In the genomic region with DNA sequence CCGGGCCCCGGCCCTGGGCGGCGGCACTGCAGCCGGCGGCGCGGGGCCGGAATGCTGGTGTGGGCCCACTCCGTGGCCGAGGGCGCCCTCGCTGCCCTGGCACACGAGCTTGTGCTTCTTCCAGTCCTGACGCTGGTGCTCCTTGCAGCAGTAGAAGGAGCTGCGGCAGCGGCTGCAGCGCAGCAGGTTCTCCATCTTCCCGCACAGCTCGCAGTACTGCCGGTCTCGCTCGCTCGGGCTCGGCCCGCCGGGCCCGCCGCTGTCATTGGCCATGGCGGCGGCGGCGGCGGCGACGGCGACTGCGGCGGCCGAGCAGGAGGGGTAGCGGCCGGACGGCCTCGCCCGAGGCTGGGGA, we compare ENCODE assay signal across 8 cellular contexts. TPM values are rescaled to one million over a fixed set of nuclear protein-coding genes. Genes with fewer than 3 reads are reported as not detected.
DNase-seq lines count a peak whose midpoint lies in the region; ATAC-seq, FAIRE-seq and TF ChIP-seq lines count a peak whose summit lies in the region.

No MANE protein-coding gene starts in this region.

- peaks cover 25% of the 10 kb centered on the region for H4K20me1 ChIP-seq in OCI-LY7 (ENCODE audit: insufficient read depth, low read length)

- no peaks in the 10 kb centered on the region for H3K9me2 ChIP-seq in OCI-LY7 (ENCODE audit: insufficient read depth, low read length)

- peak; percentile 25 for DNase-seq in A172 (ENCODE audit: low spot score)
- peak; percentile 13 for DNase-seq in GM12892 (ENCODE audit: insufficient read length)
- peak; percentile 74 for DNase-seq in OCI-LY7 (ENCODE audit: low spot score)
- no peak for DNase-seq in astrocyte of the cerebellum (ENCODE audit: low read depth)
- DNase-seq in GM10266 (ENCODE audit: extremely low spot score), result no peak

- in situ Hi-C loops in astrocyte of the cerebellum (cut with HindIII; ENCODE audit: low sequenced_read_pairs), result no loop called here

- TF ChIP-seq POLR2A in GM12892 (IDR thresholded peaks at IDR 0.05; ENCODE audit: low read depth, low read length), result no peak

- ATAC-seq in HG02840 (IDR thresholded peaks at IDR 0.05; ENCODE audit: low FRiP score, unreplicated experiment), result peak; percentile 36

- intact Hi-C loops in OCI-LY7 (cut with micrococcal nuclease; ENCODE audit: unreplicated experiment), result loop anchor here (2.0 to 5.0 kb wide), 5 partner anchors 63 to 1864 kb away; a partner anchor contains a TSS

- H3K27ac ChIP-seq in OCI-LY7 (ENCODE audit: low read depth, low read length, poor library complexity, severe bottlenecking) (peak overlapping the region; percentile 75), skeletal muscle tissue (ENCODE audit: low read depth, low read length) (peak overlapping the region; percentile 94)

- peaks cover 44% of the 10 kb centered on the region for H3K79me2 ChIP-seq in OCI-LY7 (ENCODE audit: insufficient read depth, low read depth, low read length)

- FAIRE-seq in GM12892 (lab: Jason Lieb, UNC), result peak; percentile 42

- H3K27me3 ChIP-seq in iPS-15b (ENCODE audit: control insufficient read depth, insufficient read depth, low read length) (peaks cover 62% of the 10 kb centered on the region), skeletal muscle tissue (ENCODE audit: control insufficient read depth in 3 of 3, insufficient read depth in 3 of 3, low read length in 3 of 3) (no peaks in the 10 kb centered on the region)

- H3K4me2 ChIP-seq in OCI-LY7 (ENCODE audit: low read length), result peak overlapping the region; percentile 97

- H3K9me3 ChIP-seq in OCI-LY7 (ENCODE audit: low read length), result no peaks in the 10 kb centered on the region
- H3K9me3 ChIP-seq in iPS-15b (ENCODE audit: control insufficient read depth, insufficient read depth, low read length), result no peaks in the 10 kb centered on the region
- H3K9me3 ChIP-seq in skeletal muscle tissue (ENCODE audit: control insufficient read depth in 3 of 3, low read length in 3 of 3), result no peaks in the 10 kb centered on the region

- peak overlapping the region; percentile 47 for H2AFZ ChIP-seq in OCI-LY7 (ENCODE audit: low read length)

- no peak overlapping the region for H3K9ac ChIP-seq in iPS-15b (ENCODE audit: low read depth, low read length)
- H3K9ac ChIP-seq in skeletal muscle tissue (ENCODE audit: low read depth in 1 of 3, low read length in 3 of 3), result peak overlapping the region; percentile 78 to 95 (median 93)

- H3K36me3 ChIP-seq in OCI-LY7 (ENCODE audit: insufficient read depth, low read length) (no peaks in the 10 kb centered on the region), iPS-15b (ENCODE audit: control insufficient read depth, insufficient read depth, low read length) (no peaks in the 10 kb centered on the region), skeletal muscle tissue (ENCODE audit: control insufficient read depth in 3 of 3, insufficient read depth in 3 of 3, low read length in 3 of 3) (peaks cover 3 to 9% (median 6%) of the 10 kb centered on the region in 3 donors)

- CTCF ChIA-PET in OCI-LY7 (lab: Charles Lee; ENCODE audit: unreplicated experiment), result interaction anchor here (0.6 kb wide), 1 partner anchor 141 kb away, joined by 3 read pairs; no protein-coding TSS in a partner anchor

- H3K4me3 ChIP-seq in OCI-LY7 (ENCODE audit: low read depth, low read length, poor library complexity, severe bottlenecking), result peak overlapping the region; percentile 83
- peak overlapping the region; percentile 81 for H3K4me3 ChIP-seq in astrocyte of the cerebellum (ENCODE audit: low read depth, low read length)
- peak overlapping the region; percentile 61 for H3K4me3 ChIP-seq in iPS-15b (ENCODE audit: low read depth, low read length)
- peak overlapping the region; percentile 76 to 93 (median 78) for H3K4me3 ChIP-seq in skeletal muscle tissue (ENCODE audit: low read length in 3 of 3)

- H3K4me1 ChIP-seq in OCI-LY7 (ENCODE audit: insufficient read depth, low read length, poor library complexity, severe bottlenecking) (peaks cover 34% of the 10 kb centered on the region), iPS-15b (ENCODE audit: control insufficient read depth, insufficient read depth, low read length) (peaks cover 2% of the 10 kb centered on the region), skeletal muscle tissue (ENCODE audit: control insufficient read depth in 3 of 3, insufficient read depth in 3 of 3, low read length in 3 of 3) (peaks cover 29 to 40% (median 34%) of the 10 kb centered on the region in 3 donors)

- TF ChIP-seq CTCF in OCI-LY7 (conservative IDR thresholded peaks at IDR 0.05; ENCODE audit: low read length) (no peak), astrocyte of the cerebellum (IDR thresholded peaks at IDR 0.05; ENCODE audit: low read depth, low read length, missing control alignments) (no peak), GM10266 (IDR thresholded peaks at IDR 0.05; ENCODE audit: control insufficient read depth, insufficient read depth, low read depth, missing control alignments) (no peak)

- no TSS peak for BruUV-seq in OCI-LY7 (replicated peaks; lab: Mats Ljungman, UMichigan)

- POLR2A ChIA-PET in OCI-LY7 (lab: Charles Lee), result interaction anchor here (0.7 to 2.6 kb wide), 3 partner anchors 12 to 85 kb away, joined by 3 to 10 read pairs (median 4); no protein-coding TSS in a partner anchor

RNA-seq across cellular contexts. Expression of a gene that starts 0.5 kb away (rescaled TPM):
- total RNA-seq in A172 (2014; rRNA removed; shearing (Covaris generic)), result 43.6 and 57.8 TPM in 2 replicates
- polyA plus RNA-seq in GM12892 (2012; ENCODE audit: missing spikeins), result 28.9 TPM
- 17.8 and 19.0 TPM in 2 replicates for total RNA-seq in OCI-LY7 (2014; rRNA removed; shearing (Covaris generic))
- total RNA-seq in OCI-LY7 (2022), result 27.0 and 36.6 TPM in 2 replicates
- total RNA-seq in skeletal muscle tissue, result 55.3 TPM

Comparison
In these comparisons a context has a peak if more than half of its experiments do, and no peak if none do; other contexts are left out.
1. DNase-seq: peak in A172 (single experiment), GM12892 (single experiment) and OCI-LY7 (single experiment); none in astrocyte of the cerebellum (single experiment) and GM10266 (single experiment).
2. Peak in every context shown above with its lines, with median percentiles within 50 percentile points of each other: H3K4me3 ChIP-seq.